ENCODE assay signal across 19 cellular contexts in the genomic region with DNA sequence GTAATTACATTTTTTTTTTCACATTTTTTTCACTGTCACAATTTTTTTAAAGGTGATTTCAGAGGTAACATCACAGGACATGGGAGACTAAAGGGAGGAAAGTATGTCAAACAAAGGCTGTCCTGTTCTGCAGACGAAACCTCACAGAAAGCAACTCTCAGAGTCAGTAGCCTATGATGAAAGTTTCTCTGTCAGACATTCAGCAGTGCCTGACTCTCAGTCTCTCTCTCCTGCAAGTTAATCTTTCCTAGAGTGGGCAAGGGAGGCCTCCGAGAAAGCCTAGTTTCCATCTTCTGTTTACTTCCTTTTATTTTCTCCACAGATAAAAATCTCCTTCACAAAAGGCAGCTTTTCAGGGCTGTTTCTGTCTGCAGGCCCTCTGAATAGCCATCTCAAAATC. TPM values are rescaled to one million over a fixed set of nuclear protein-coding genes. Genes with fewer than 3 reads are reported as not detected.
DNase-seq lines count a peak whose midpoint lies in the region; ATAC-seq and TF ChIP-seq lines count a peak whose summit lies in the region.
"Had no signal": no experiment of that assay in that cellular context is flagged by ENCODE, and none has a peak within 500 bp of the region (broad histone marks: within the 10 kb centered on the region; RNA-seq: fewer than 3 reads in every experiment).

No MANE protein-coding gene starts in this region.

- no peaks in the 10 kb centered on the region for H3K36me3 Mint-ChIP-seq in MCF 10A (ENCODE audit: insufficient read depth, unreplicated experiment)
- H3K36me3 Mint-ChIP-seq: natural killer cell, type B pancreatic cell had no signal

- no peak for ATAC-seq in HG02642 (IDR thresholded peaks at IDR 0.05; ENCODE audit: poor library complexity, unreplicated experiment)
- ATAC-seq: activated T-cell treated with anti-CD3 and anti-CD28 coated beads, Interleukin-2, amount 50 U/mL, for 4 hours; natural killer cell had no signal

- no peaks in the 10 kb centered on the region for H3K36me3 ChIP-seq in breast epithelium
- H3K36me3 ChIP-seq in subcutaneous abdominal adipose tissue (ENCODE audit: control insufficient read depth in 5 of 5, insufficient read depth in 5 of 5, low read length in 5 of 5) = no peaks in the 10 kb centered on the region
- H3K36me3 ChIP-seq: adrenal gland had no signal

- H3K4me1 ChIP-seq in breast epithelium (no peaks in the 10 kb centered on the region), subcutaneous abdominal adipose tissue (ENCODE audit: control insufficient read depth in 5 of 5, insufficient read depth in 5 of 5, low read length in 5 of 5) (peaks cover 0 to 17% (median 6%) of the 10 kb centered on the region in 5 donors)
- H3K4me1 ChIP-seq: adrenal gland had no signal

- no peak overlapping the region for H3K4me3 ChIP-seq in breast epithelium
- no peak overlapping the region for H3K4me3 ChIP-seq in subcutaneous abdominal adipose tissue (ENCODE audit: low read depth in 1 of 5, low read length in 5 of 5)
- H3K4me3 ChIP-seq: adrenal gland had no signal

- no peak for TF ChIP-seq CTCF in breast epithelium (IDR thresholded peaks at IDR 0.05)
- TF ChIP-seq CTCF in MCF 10A (IDR thresholded peaks at IDR 0.05; ENCODE audit: unreplicated experiment) = no peak

- no peak overlapping the region for H3K27ac Mint-ChIP-seq in MCF 10A (ENCODE audit: low read depth, unreplicated experiment)
- H3K27ac Mint-ChIP-seq: CD4-positive, alpha-beta T cell; natural killer cell had no signal

- H3K9me3 ChIP-seq in breast epithelium = no peaks in the 10 kb centered on the region
- H3K9me3 ChIP-seq in subcutaneous abdominal adipose tissue (ENCODE audit: control insufficient read depth in 5 of 5, low read length in 5 of 5) = no peaks in the 10 kb centered on the region
- H3K9me3 ChIP-seq: adrenal gland had no signal

- TF ChIP-seq POLR2A in breast epithelium (IDR thresholded peaks at IDR 0.05) = no peak

- H3K4me3 Mint-ChIP-seq in MCF 10A (ENCODE audit: unreplicated experiment) = no peak overlapping the region
- H3K4me3 Mint-ChIP-seq: activated T-cell treated with anti-CD3 and anti-CD28 coated beads, Interleukin-2, amount 50 U/mL, for 4 hours; CD4-positive, alpha-beta T cell; natural killer cell; type B pancreatic cell had no signal

- BruUV-seq in MCF 10A (replicated peaks; lab: Mats Ljungman, UMichigan) = no TSS peak

- in situ Hi-C loops in SK-MEL-5 (cut with HindIII; ENCODE audit: low pct_unique_long_range_greater_than_20kb, low sequenced_read_pairs) = no loop called here

- H3K27ac ChIP-seq in breast epithelium = peak overlapping the region; percentile 53 to 57
- H3K27ac ChIP-seq in subcutaneous abdominal adipose tissue (ENCODE audit: low read depth, low read length) = peak overlapping the region; percentile 30
- H3K27ac ChIP-seq: adrenal gland, HL-60 had no signal

- POLR2A ChIA-PET in MCF 10A (lab: Yijun Ruan, JAX) = interaction anchor here (0.7 kb wide), 1 partner anchor 58 kb away, joined by 3 read pairs; no protein-coding TSS in a partner anchor

- no peaks in the 10 kb centered on the region for H3K9me3 Mint-ChIP-seq in MCF 10A (ENCODE audit: unreplicated experiment)
- H3K9me3 Mint-ChIP-seq: activated T-cell treated with anti-CD3 and anti-CD28 coated beads, Interleukin-2, amount 50 U/mL, for 4 hours; CD4-positive, alpha-beta T cell had no signal

- CTCF ChIA-PET in MCF 10A (lab: Yijun Ruan, JAX) = interaction anchor here (0.6 kb wide), 2 partner anchors 18 to 26 kb away, joined by 3 to 7 read pairs; no protein-coding TSS in a partner anchor

- no peaks in the 10 kb centered on the region for H3K27me3 ChIP-seq in breast epithelium
- no peaks in the 10 kb centered on the region for H3K27me3 ChIP-seq in subcutaneous abdominal adipose tissue (ENCODE audit: control insufficient read depth in 5 of 5, insufficient read depth in 4 of 5, low read length in 5 of 5)
- H3K27me3 ChIP-seq: adrenal gland had no signal

- no peaks in the 10 kb centered on the region for H3K27me3 Mint-ChIP-seq in MCF 10A (ENCODE audit: insufficient read depth, unreplicated experiment)
- H3K27me3 Mint-ChIP-seq: CD4-positive, alpha-beta T cell had no signal

- intact Hi-C loops in breast epithelium (cut with DNase I; ENCODE audit: low total_unique reads) = no loop called here
- intact Hi-C loops in MCF 10A (cut with micrococcal nuclease) = no loop called here

- no peak for DNase-seq in breast epithelium (ENCODE audit: low spot score in 2 of 2)
- DNase-seq in MCF 10A (ENCODE audit: unreplicated experiment) = no peak
- peak; percentile 6 for DNase-seq in SK-MEL-5 (ENCODE audit: low read depth, low spot score)
- peak; percentile 47 for DNase-seq in kidney tubule cell (ENCODE audit: low spot score)
- no peak for DNase-seq in NCI-H510A treated with DMSO at 0.1 percent for 48 hours (lab: John Stamatoyannopoulos, UW)
- no peak for DNase-seq in nucleus accumbens (lab: John Stamatoyannopoulos, UW)
- DNase-seq: activated CD4-positive, alpha-beta T cell treated with anti-CD3 and anti-CD28 coated beads for 48 hours; activated T-cell treated with anti-CD3 and anti-CD28 coated beads, Interleukin-2, amount 50 U/mL, for 4 hours; adrenal gland; CD4-positive, alpha-beta T cell; islet precursor cell; natural killer cell; T-helper 1 cell had no signal

- no peak overlapping the region for H3K9ac ChIP-seq in subcutaneous abdominal adipose tissue (ENCODE audit: low read length in 5 of 5)

- H3K4me1 Mint-ChIP-seq in MCF 10A (ENCODE audit: insufficient read depth, unreplicated experiment) = no peaks in the 10 kb centered on the region
- H3K4me1 Mint-ChIP-seq: natural killer cell had no signal

RNA-seq across cellular contexts. Expression of a gene that starts 24.9 kb away (rescaled TPM):
- total RNA-seq in breast epithelium = 100 to 1,000 TPM in 2 of 3 donors, 10 to 100 TPM in 1; 79.5 to 141 (median 132) TPM
- total RNA-seq in MCF 10A (2022) = not detected in 2 replicates
- total RNA-seq in SK-MEL-5 (2014; rRNA removed; shearing (Covaris generic)) = not detected in 2 replicates
- not detected in 2 replicates for polyA plus RNA-seq in SK-MEL-5 (2015; cell fraction: cytosol; rRNA removed)
- not detected in 2 replicates for polyA plus RNA-seq in SK-MEL-5 (2015; cell fraction: nucleus; rRNA removed)
- total RNA-seq: A172; CD4-positive, alpha-beta T cell; dermis microvascular lymphatic vessel endothelial cell; natural killer cell had no signal

Comparison
In these comparisons a context has a peak if more than half of its experiments do, and no peak if none do; other contexts are left out.
1. RNA of a gene that starts 24.9 kb away (total RNA-seq): 79.5 to 141 TPM in breast epithelium; not detected in MCF 10A and not detected in SK-MEL-5; every median in the first group is over 10 times any median in the second.
2. DNase-seq: peak in SK-MEL-5 (single experiment) and kidney tubule cell (single experiment); none in breast epithelium (0 of 2), MCF 10A (single experiment), NCI-H510A treated with DMSO at 0.1 percent for 48 hours (single experiment) and nucleus accumbens (0 of 56).